ENCODE assay signal across 18 cellular contexts in the genomic region with DNA sequence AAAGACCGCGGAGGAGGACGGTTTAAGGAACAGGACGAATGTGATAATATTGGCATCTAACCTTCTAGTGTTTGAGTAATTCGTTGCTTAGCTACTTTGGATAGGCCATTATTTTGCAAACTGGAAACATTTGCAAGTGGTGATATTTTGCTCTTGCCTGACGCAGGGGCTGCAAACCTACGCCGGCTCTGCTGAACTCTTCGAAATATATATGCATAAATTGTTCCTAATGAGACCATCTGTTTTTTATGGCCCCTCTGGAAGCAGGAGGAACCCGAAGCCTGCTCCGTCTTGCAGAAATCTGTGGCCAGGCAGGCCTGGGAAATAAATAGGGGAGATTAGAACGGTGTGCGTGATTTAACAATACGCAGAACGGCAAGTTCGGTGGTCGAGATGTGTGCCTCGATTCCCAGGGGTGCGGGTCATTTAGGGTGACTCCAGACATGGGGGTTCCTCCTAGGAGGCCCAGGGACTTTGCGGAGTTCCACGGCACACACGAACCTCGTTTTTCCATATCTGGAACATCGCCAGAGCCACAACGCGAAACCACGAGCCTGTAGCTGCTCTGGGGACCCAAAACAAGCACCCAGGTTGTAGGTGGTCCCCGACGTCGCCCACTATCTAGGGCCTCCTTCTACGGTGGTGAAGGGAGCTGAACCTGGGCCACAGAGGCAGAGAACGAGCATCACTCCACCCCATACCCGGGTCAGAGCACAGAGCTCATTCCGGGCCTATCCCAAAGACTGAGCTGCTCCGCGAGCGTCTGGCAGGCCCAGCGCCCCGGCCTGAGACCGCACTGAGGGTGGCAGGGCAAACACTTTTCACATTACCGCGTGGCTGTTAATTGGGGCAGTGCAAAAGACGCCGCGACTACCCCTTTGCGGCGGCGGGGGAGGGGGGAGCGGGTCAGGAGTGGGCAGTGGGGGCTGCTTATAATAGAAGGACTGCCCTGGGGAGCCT.
A peak's percentile ranks its signal among the peaks of the same experiment; 100 is the strongest.
DNase-seq lines count a peak whose midpoint lies in the region; ATAC-seq and TF ChIP-seq lines count a peak whose summit lies in the region.
"Had no signal": no experiment of that assay in that cellular context is flagged by ENCODE, and none has a peak within 500 bp of the region (broad histone marks: within the 10 kb centered on the region; RNA-seq: fewer than 3 reads in every experiment).

No MANE protein-coding gene starts in this region.

- TF ChIP-seq CTCF in Loucy (conservative IDR thresholded peaks at IDR 0.05; ENCODE audit: low read length) (no peak), glutamatergic neuron (IDR thresholded peaks at IDR 0.05; ENCODE audit: partially characterized antibody, unreplicated experiment) (no peak), parathyroid adenoma (IDR thresholded peaks at IDR 0.05) (no peak), GM20000 (IDR thresholded peaks at IDR 0.05; ENCODE audit: extremely low read depth, missing control alignments) (no peak), GM10266 (IDR thresholded peaks at IDR 0.05; ENCODE audit: control insufficient read depth, insufficient read depth, low read depth, missing control alignments) (no peak)

- H3K27ac Mint-ChIP-seq in glutamatergic neuron (ENCODE audit: unreplicated experiment), result peak overlapping the region; percentile 90
- H3K27ac Mint-ChIP-seq: activated CD4-positive, alpha-beta T cell treated with anti-CD3 and anti-CD28 coated beads for 36 hours had no signal

- H3K27me3 Mint-ChIP-seq in glutamatergic neuron (ENCODE audit: unreplicated experiment), result peaks cover 6% of the 10 kb centered on the region

- H3K9me3 ChIP-seq in Loucy (ENCODE audit: insufficient read depth, low read depth, low read length) (no peaks in the 10 kb centered on the region), parathyroid adenoma (ENCODE audit: control insufficient read depth, low read length) (no peaks in the 10 kb centered on the region)
- H3K9me3 ChIP-seq: A549, gastrocnemius medialis, MG63, upper lobe of left lung had no signal

- peak; percentile 36 to 69 for DNase-seq in NCI-H524 (lab: John Stamatoyannopoulos, UW)
- DNase-seq in NCI-H524 treated with DMSO at 0.1 percent for 48 hours (lab: John Stamatoyannopoulos, UW), result no peak
- DNase-seq in glutamatergic neuron, result no peak
- no peak for DNase-seq in GM20000 (ENCODE audit: low spot score)
- DNase-seq in GM10266 (ENCODE audit: extremely low spot score), result no peak
- DNase-seq: Calu3, gastrocnemius medialis, MG63, occipital lobe, PC-3 had no signal

- no peaks in the 10 kb centered on the region for H3K9me2 ChIP-seq in Loucy (replicated peaks; ENCODE audit: low read depth, low read length)

- H3K36me3 ChIP-seq in Loucy (ENCODE audit: insufficient read depth, low read length) (no peaks in the 10 kb centered on the region), parathyroid adenoma (ENCODE audit: control insufficient read depth, insufficient read depth, low read length) (no peaks in the 10 kb centered on the region)
- H3K36me3 ChIP-seq: gastrocnemius medialis, MG63, upper lobe of left lung had no signal

- peak overlapping the region; percentile 91 for H3K4me2 ChIP-seq in Loucy (ENCODE audit: low read depth, low read length, poor library complexity, severe bottlenecking)
- H3K4me2 ChIP-seq in parathyroid adenoma (ENCODE audit: low read length), result peak overlapping the region; percentile 65
- H3K4me2 ChIP-seq: A549 had no signal

- ATAC-seq in GM21825 (IDR thresholded peaks at IDR 0.05; ENCODE audit: unreplicated experiment), result no peak
- ATAC-seq: A549; activated CD4-positive, alpha-beta T cell treated with anti-CD3 and anti-CD28 coated beads for 36 hours; gastrocnemius medialis; left colon; PC-3 had no signal

- peaks cover 26% of the 10 kb centered on the region for H3K4me1 Mint-ChIP-seq in glutamatergic neuron (ENCODE audit: low read depth, unreplicated experiment)

- H3K27me3 ChIP-seq in Loucy (ENCODE audit: insufficient read depth, low read length, poor library complexity, severe bottlenecking) (no peaks in the 10 kb centered on the region), parathyroid adenoma (ENCODE audit: control insufficient read depth, insufficient read depth, low read length) (no peaks in the 10 kb centered on the region)
- H3K27me3 ChIP-seq: MG63 had no signal

- no peak overlapping the region for H2AFZ ChIP-seq in Loucy (ENCODE audit: low read length)
- no peak overlapping the region for H2AFZ ChIP-seq in parathyroid adenoma

- H3K4me3 ChIP-seq in Loucy (ENCODE audit: low read length, poor library complexity, severe bottlenecking) (peak overlapping the region; percentile 80), parathyroid adenoma (ENCODE audit: low read depth, low read length) (no peak overlapping the region)
- H3K4me3 ChIP-seq: A549, MG63 had no signal

- H3K9me3 Mint-ChIP-seq in glutamatergic neuron (ENCODE audit: unreplicated experiment), result peaks cover 6% of the 10 kb centered on the region

- peak overlapping the region; percentile 74 for H3K4me3 Mint-ChIP-seq in glutamatergic neuron (ENCODE audit: unreplicated experiment)

- no peaks in the 10 kb centered on the region for H4K20me1 ChIP-seq in Loucy (ENCODE audit: insufficient read depth, low read length, poor library complexity, severe bottlenecking)

- peak overlapping the region; percentile 99 for H3K9ac ChIP-seq in Loucy (ENCODE audit: low read depth, low read length, poor library complexity, severe bottlenecking)
- no peak overlapping the region for H3K9ac ChIP-seq in parathyroid adenoma

- H3K27ac ChIP-seq in parathyroid adenoma, result no peak overlapping the region
- H3K27ac ChIP-seq: A549, gastrocnemius medialis, HL-60 had no signal

- H3K79me2 ChIP-seq in Loucy (ENCODE audit: insufficient read depth, low read length), result peaks cover 85% of the 10 kb centered on the region
- no peaks in the 10 kb centered on the region for H3K79me2 ChIP-seq in parathyroid adenoma

- H3K36me3 Mint-ChIP-seq in glutamatergic neuron (ENCODE audit: unreplicated experiment), result no peaks in the 10 kb centered on the region

- H3F3A ChIP-seq in Loucy (ENCODE audit: low read depth), result peaks cover 6% of the 10 kb centered on the region; the same call in 1 of the 2 replicates

- peaks cover 58% of the 10 kb centered on the region for H3K4me1 ChIP-seq in Loucy (ENCODE audit: insufficient read depth, low read length, poor library complexity, severe bottlenecking)
- no peaks in the 10 kb centered on the region for H3K4me1 ChIP-seq in parathyroid adenoma

Comparison
In these comparisons a context has a peak if more than half of its experiments do, and no peak if none do; other contexts are left out.
1. DNase-seq: peak in NCI-H524 (2 of 2); none in NCI-H524 treated with DMSO at 0.1 percent for 48 hours (single experiment), glutamatergic neuron (single experiment), GM20000 (single experiment) and GM10266 (single experiment).